Comparison of ENCODE assay signal across 1 cellular context in genomic region chr5:149960272-149961185, GRCh38.
TF ChIP-seq lines count a peak whose summit lies in the region.

Gene SLC26A2, plus strand, starts transcription at chr5:149960758. Its CDS starts 16,895 bp downstream, at chr5:149977653.

TF ChIP-seq in WTC11, 78 proteins besides CTCF, POLR2A, EP300 and RAD21 (continued from another document):
- TF ChIP-seq, protein P1, sequence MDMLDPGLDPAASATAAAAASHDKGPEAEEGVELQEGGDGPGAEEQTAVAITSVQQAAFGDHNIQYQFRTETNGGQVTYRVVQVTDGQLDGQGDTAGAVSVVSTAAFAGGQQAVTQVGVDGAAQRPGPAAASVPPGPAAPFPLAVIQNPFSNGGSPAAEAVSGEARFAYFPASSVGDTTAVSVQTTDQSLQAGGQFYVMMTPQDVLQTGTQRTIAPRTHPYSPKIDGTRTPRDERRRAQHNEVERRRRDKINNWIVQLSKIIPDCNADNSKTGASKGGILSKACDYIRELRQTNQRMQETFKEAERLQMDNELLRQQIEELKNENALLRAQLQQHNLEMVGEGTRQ (CRISPR knock-in tag; IDR thresholded peaks at IDR 0.05): peak; percentile 99
- 0 out of 2 replicates have a peak, but pooled peaks have one; percentile 63 for TF ChIP-seq ETV6 (CRISPR knock-in tag; IDR thresholded peaks at IDR 0.05)
- TF ChIP-seq, protein P2, sequence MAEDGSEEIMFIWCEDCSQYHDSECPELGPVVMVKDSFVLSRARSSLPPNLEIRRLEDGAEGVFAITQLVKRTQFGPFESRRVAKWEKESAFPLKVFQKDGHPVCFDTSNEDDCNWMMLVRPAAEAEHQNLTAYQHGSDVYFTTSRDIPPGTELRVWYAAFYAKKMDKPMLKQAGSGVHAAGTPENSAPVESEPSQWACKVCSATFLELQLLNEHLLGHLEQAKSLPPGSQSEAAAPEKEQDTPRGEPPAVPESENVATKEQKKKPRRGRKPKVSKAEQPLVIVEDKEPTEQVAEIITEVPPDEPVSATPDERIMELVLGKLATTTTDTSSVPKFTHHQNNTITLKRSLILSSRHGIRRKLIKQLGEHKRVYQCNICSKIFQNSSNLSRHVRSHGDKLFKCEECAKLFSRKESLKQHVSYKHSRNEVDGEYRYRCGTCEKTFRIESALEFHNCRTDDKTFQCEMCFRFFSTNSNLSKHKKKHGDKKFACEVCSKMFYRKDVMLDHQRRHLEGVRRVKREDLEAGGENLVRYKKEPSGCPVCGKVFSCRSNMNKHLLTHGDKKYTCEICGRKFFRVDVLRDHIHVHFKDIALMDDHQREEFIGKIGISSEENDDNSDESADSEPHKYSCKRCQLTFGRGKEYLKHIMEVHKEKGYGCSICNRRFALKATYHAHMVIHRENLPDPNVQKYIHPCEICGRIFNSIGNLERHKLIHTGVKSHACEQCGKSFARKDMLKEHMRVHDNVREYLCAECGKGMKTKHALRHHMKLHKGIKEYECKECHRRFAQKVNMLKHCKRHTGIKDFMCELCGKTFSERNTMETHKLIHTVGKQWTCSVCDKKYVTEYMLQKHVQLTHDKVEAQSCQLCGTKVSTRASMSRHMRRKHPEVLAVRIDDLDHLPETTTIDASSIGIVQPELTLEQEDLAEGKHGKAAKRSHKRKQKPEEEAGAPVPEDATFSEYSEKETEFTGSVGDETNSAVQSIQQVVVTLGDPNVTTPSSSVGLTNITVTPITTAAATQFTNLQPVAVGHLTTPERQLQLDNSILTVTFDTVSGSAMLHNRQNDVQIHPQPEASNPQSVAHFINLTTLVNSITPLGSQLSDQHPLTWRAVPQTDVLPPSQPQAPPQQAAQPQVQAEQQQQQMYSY (CRISPR knock-in tag; IDR thresholded peaks at IDR 0.05): no peak
- 0 out of 2 replicates have a peak, but pooled peaks have one; percentile 63 for TF ChIP-seq E2F5 (CRISPR knock-in tag; IDR thresholded peaks at IDR 0.05)
- TF ChIP-seq CREM (CRISPR knock-in tag; IDR thresholded peaks at IDR 0.05): no peak
- TF ChIP-seq JAZF1 (CRISPR knock-in tag; IDR thresholded peaks at IDR 0.05): no peak
- TF ChIP-seq, protein P3, sequence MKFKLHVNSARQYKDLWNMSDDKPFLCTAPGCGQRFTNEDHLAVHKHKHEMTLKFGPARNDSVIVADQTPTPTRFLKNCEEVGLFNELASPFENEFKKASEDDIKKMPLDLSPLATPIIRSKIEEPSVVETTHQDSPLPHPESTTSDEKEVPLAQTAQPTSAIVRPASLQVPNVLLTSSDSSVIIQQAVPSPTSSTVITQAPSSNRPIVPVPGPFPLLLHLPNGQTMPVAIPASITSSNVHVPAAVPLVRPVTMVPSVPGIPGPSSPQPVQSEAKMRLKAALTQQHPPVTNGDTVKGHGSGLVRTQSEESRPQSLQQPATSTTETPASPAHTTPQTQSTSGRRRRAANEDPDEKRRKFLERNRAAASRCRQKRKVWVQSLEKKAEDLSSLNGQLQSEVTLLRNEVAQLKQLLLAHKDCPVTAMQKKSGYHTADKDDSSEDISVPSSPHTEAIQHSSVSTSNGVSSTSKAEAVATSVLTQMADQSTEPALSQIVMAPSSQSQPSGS (CRISPR knock-in tag; IDR thresholded peaks at IDR 0.05; ENCODE audit: borderline replicate concordance, low read depth): 0 out of 2 replicates have a peak, but pooled peaks have one; percentile 30
- peak; percentile 82 for TF ChIP-seq SP1 (CRISPR knock-in tag; conservative IDR thresholded peaks at IDR 0.05)
- TF ChIP-seq ZNF138 (CRISPR knock-in tag; conservative IDR thresholded peaks at IDR 0.05): no peak
- no peak for TF ChIP-seq NR3C1 (CRISPR knock-in tag; conservative IDR thresholded peaks at IDR 0.05; ENCODE audit: low read depth)
- no peak for TF ChIP-seq ZBTB21 (CRISPR knock-in tag; IDR thresholded peaks at IDR 0.05; ENCODE audit: borderline replicate concordance)
- TF ChIP-seq MXD4 (CRISPR knock-in tag; IDR thresholded peaks at IDR 0.05; ENCODE audit: borderline replicate concordance): no peak
- no peak for TF ChIP-seq AR (CRISPR knock-in tag; IDR thresholded peaks at IDR 0.05)
- no peak for TF ChIP-seq ZNF121 (CRISPR knock-in tag; IDR thresholded peaks at IDR 0.05)
- TF ChIP-seq, protein P4, sequence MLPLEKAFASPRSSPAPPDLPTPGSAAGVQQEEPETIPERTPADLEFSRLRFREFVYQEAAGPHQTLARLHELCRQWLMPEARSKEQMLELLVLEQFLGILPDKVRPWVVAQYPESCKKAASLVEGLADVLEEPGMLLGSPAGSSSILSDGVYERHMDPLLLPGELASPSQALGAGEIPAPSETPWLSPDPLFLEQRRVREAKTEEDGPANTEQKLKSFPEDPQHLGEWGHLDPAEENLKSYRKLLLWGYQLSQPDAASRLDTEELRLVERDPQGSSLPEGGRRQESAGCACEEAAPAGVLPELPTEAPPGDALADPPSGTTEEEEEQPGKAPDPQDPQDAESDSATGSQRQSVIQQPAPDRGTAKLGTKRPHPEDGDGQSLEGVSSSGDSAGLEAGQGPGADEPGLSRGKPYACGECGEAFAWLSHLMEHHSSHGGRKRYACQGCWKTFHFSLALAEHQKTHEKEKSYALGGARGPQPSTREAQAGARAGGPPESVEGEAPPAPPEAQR (CRISPR knock-in tag; IDR thresholded peaks at IDR 0.05): no peak
- peak; percentile 89 for TF ChIP-seq MYBL2 (CRISPR knock-in tag; IDR thresholded peaks at IDR 0.05)
- TF ChIP-seq SOX15 (CRISPR knock-in tag; IDR thresholded peaks at IDR 0.05): no peak
- TF ChIP-seq ZNF281 (CRISPR knock-in tag; IDR thresholded peaks at IDR 0.05): no peak
- TF ChIP-seq HMGXB4 (CRISPR knock-in tag; IDR thresholded peaks at IDR 0.05): peak; percentile 88
- no peak for TF ChIP-seq EMX1 (CRISPR knock-in tag; IDR thresholded peaks at IDR 0.05)
- TF ChIP-seq USF1 (CRISPR knock-in tag; IDR thresholded peaks at IDR 0.05): peak; percentile 99
- no peak for TF ChIP-seq FOXJ3 (CRISPR knock-in tag; IDR thresholded peaks at IDR 0.05; ENCODE audit: borderline replicate concordance)
- TF ChIP-seq PRRX2 (CRISPR knock-in tag; IDR thresholded peaks at IDR 0.05): no peak
- TF ChIP-seq NFE2L1 (CRISPR knock-in tag; IDR thresholded peaks at IDR 0.05): peak; percentile 63; the same call in 1 of the 2 replicates
- TF ChIP-seq, protein P5, sequence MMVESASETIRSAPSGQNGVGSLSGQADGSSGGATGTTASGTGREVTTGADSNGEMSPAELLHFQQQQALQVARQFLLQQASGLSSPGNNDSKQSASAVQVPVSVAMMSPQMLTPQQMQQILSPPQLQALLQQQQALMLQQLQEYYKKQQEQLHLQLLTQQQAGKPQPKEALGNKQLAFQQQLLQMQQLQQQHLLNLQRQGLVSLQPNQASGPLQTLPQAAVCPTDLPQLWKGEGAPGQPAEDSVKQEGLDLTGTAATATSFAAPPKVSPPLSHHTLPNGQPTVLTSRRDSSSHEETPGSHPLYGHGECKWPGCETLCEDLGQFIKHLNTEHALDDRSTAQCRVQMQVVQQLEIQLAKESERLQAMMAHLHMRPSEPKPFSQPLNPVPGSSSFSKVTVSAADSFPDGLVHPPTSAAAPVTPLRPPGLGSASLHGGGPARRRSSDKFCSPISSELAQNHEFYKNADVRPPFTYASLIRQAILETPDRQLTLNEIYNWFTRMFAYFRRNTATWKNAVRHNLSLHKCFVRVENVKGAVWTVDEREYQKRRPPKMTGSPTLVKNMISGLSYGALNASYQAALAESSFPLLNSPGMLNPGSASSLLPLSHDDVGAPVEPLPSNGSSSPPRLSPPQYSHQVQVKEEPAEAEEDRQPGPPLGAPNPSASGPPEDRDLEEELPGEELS (CRISPR knock-in tag; IDR thresholded peaks at IDR 0.05): peak; percentile 64; the same call in 1 of the 2 replicates
- TF ChIP-seq ZNF263 (CRISPR knock-in tag; IDR thresholded peaks at IDR 0.05; ENCODE audit: low read depth): no peak
- TF ChIP-seq ZNF219 (CRISPR knock-in tag; IDR thresholded peaks at IDR 0.05; ENCODE audit: borderline replicate concordance): no peak
- no peak for TF ChIP-seq TP53 (CRISPR knock-in tag; IDR thresholded peaks at IDR 0.05)
- no peak for TF ChIP-seq CBFB (CRISPR knock-in tag; IDR thresholded peaks at IDR 0.05; ENCODE audit: low read depth)
- peak; percentile 89 for TF ChIP-seq FOXK1 (CRISPR knock-in tag; IDR thresholded peaks at IDR 0.05)
- no peak for TF ChIP-seq RORB (CRISPR knock-in tag; IDR thresholded peaks at IDR 0.05)
- TF ChIP-seq, protein P6, sequence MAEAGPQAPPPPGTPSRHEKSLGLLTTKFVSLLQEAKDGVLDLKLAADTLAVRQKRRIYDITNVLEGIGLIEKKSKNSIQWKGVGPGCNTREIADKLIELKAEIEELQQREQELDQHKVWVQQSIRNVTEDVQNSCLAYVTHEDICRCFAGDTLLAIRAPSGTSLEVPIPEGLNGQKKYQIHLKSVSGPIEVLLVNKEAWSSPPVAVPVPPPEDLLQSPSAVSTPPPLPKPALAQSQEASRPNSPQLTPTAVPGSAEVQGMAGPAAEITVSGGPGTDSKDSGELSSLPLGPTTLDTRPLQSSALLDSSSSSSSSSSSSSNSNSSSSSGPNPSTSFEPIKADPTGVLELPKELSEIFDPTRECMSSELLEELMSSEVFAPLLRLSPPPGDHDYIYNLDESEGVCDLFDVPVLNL (CRISPR knock-in tag; IDR thresholded peaks at IDR 0.05; ENCODE audit: borderline replicate concordance, low read depth): no peak; the same call in 1 of the 2 replicates
